10 cellular contexts compared by ENCODE assay signal in genomic region chr6:43093361-43094289, GRCh38. TPM values are rescaled to one million over a fixed set of nuclear protein-coding genes. Genes with fewer than 3 reads are reported as not detected.
DNase-seq lines count a peak whose midpoint lies in the region; ATAC-seq and TF ChIP-seq lines count a peak whose summit lies in the region.
"Had no signal": no experiment of that assay in that cellular context is flagged by ENCODE, and none has a peak within 500 bp of the region (broad histone marks: within the 10 kb centered on the region; RNA-seq: fewer than 3 reads in every experiment).

No MANE protein-coding gene starts in this region.

- H3K4me3 Mint-ChIP-seq in activated T-cell treated with anti-CD3 and anti-CD28 coated beads, Interleukin-2, amount 50 U/mL, for 72 hours, result peak overlapping the region; percentile 16 to 36
- H3K4me3 Mint-ChIP-seq in activated T-cell treated with anti-CD3 and anti-CD28 coated beads, Interleukin-2, amount 50 U/mL, for 24 hours, result no peak overlapping the region

- H3K27ac ChIP-seq in colonic mucosa, result peak overlapping the region; percentile 4
- peak overlapping the region in 1 of 2 donors; percentile 78 for H3K27ac ChIP-seq in lung (ENCODE audit: low read depth in 1 of 2, low read length in 1 of 2)
- peak overlapping the region; percentile 60 for H3K27ac ChIP-seq in urinary bladder (ENCODE audit: low read depth)

- no peak for TF ChIP-seq CTCF in colonic mucosa (IDR thresholded peaks at IDR 0.05)
- TF ChIP-seq CTCF in lung (IDR thresholded peaks at IDR 0.05; ENCODE audit: control extremely low read depth, extremely low read depth), result no peak

- H3K9me3 ChIP-seq in colonic mucosa (no peaks in the 10 kb centered on the region), lung (ENCODE audit: control insufficient read depth in 2 of 2, insufficient read depth in 1 of 2, low read length in 1 of 2) (peaks cover 0 to 2% of the 10 kb centered on the region in 2 donors), MG63 (no peaks in the 10 kb centered on the region)

- H3K4me1 ChIP-seq in colonic mucosa (no peaks in the 10 kb centered on the region), lung (ENCODE audit: control insufficient read depth in 2 of 2, insufficient read depth in 2 of 2, low read length in 2 of 2) (peaks cover 0 to 9% of the 10 kb centered on the region in 2 donors), urinary bladder (ENCODE audit: insufficient read depth) (no peaks in the 10 kb centered on the region)

- H3K4me1 Mint-ChIP-seq in activated T-cell treated with anti-CD3 and anti-CD28 coated beads, Interleukin-2, amount 50 U/mL, for 72 hours (ENCODE audit: low read depth), result peaks cover 22% of the 10 kb centered on the region
- H3K4me1 Mint-ChIP-seq in activated T-cell treated with anti-CD3 and anti-CD28 coated beads, Interleukin-2, amount 50 U/mL, for 24 hours (ENCODE audit: low read depth), result peaks cover 10% of the 10 kb centered on the region

- no peaks in the 10 kb centered on the region for H3K36me3 Mint-ChIP-seq in activated T-cell treated with anti-CD3 and anti-CD28 coated beads, Interleukin-2, amount 50 U/mL, for 72 hours (ENCODE audit: insufficient read depth in 2 of 2)
- H3K36me3 Mint-ChIP-seq in activated T-cell treated with anti-CD3 and anti-CD28 coated beads, Interleukin-2, amount 50 U/mL, for 24 hours (ENCODE audit: low read depth), result no peaks in the 10 kb centered on the region
- H3K36me3 Mint-ChIP-seq: IgD-negative memory B cell had no signal

- H3K9me3 Mint-ChIP-seq in activated T-cell treated with anti-CD3 and anti-CD28 coated beads, Interleukin-2, amount 50 U/mL, for 72 hours, result no peaks in the 10 kb centered on the region
- H3K9me3 Mint-ChIP-seq in activated T-cell treated with anti-CD3 and anti-CD28 coated beads, Interleukin-2, amount 50 U/mL, for 24 hours, result no peaks in the 10 kb centered on the region
- H3K9me3 Mint-ChIP-seq: IgD-negative memory B cell had no signal

- no peaks in the 10 kb centered on the region for H3K27me3 Mint-ChIP-seq in activated T-cell treated with anti-CD3 and anti-CD28 coated beads, Interleukin-2, amount 50 U/mL, for 72 hours (ENCODE audit: low read depth)
- H3K27me3 Mint-ChIP-seq in activated T-cell treated with anti-CD3 and anti-CD28 coated beads, Interleukin-2, amount 50 U/mL, for 24 hours, result no peaks in the 10 kb centered on the region

- DNase-seq in activated T-cell treated with anti-CD3 and anti-CD28 coated beads, Interleukin-2, amount 50 U/mL, for 72 hours, result no peak
- no peak for DNase-seq in activated T-cell treated with anti-CD3 and anti-CD28 coated beads, Interleukin-2, amount 50 U/mL, for 24 hours
- peak; percentile 34 for DNase-seq in colonic mucosa
- peak; percentile 51 for DNase-seq in lung (ENCODE audit: low spot score)
- DNase-seq in MG63, result no peak
- no peak for DNase-seq in SW 1271 (lab: John Stamatoyannopoulos, UW)
- DNase-seq: DMS 273 treated with DMSO at 0.1 percent for 48 hours had no signal

- ATAC-seq in activated T-cell treated with anti-CD3 and anti-CD28 coated beads, Interleukin-2, amount 50 U/mL, for 72 hours (replicated peaks in 1 of 2), result peak; percentile 24 to 73
- no peak for ATAC-seq in lung (ENCODE audit: insufficient read depth, low FRiP score)
- no peak for ATAC-seq in GM21723 (IDR thresholded peaks at IDR 0.05; ENCODE audit: unreplicated experiment)

- peak overlapping the region; percentile 24 to 31 for H3K9ac ChIP-seq in colonic mucosa (ENCODE audit: low read depth in 2 of 2, low read length in 2 of 2)

- WGBS in lung, 2 donors, result 48 to 78% methylated on average over 9 of the region's 9 CpGs
- WGBS in urinary bladder, result 25% methylated on average over 9 of the region's 9 CpGs

- intact Hi-C loops in colonic mucosa (cut with DNase I), result no loop called here

- H3K4me3 ChIP-seq in colonic mucosa (peak overlapping the region; percentile 4), lung (no peak overlapping the region), urinary bladder (ENCODE audit: low read depth, low read length) (peak overlapping the region; percentile 9), MG63 (no peak overlapping the region)

- no peaks in the 10 kb centered on the region for H3K36me3 ChIP-seq in colonic mucosa
- no peaks in the 10 kb centered on the region for H3K36me3 ChIP-seq in lung (ENCODE audit: control insufficient read depth in 2 of 2, insufficient read depth in 2 of 2, low read length in 2 of 2)
- H3K36me3 ChIP-seq in urinary bladder (ENCODE audit: insufficient read depth), result no peaks in the 10 kb centered on the region
- H3K36me3 ChIP-seq in MG63, result no peaks in the 10 kb centered on the region

- H3K27ac Mint-ChIP-seq in activated T-cell treated with anti-CD3 and anti-CD28 coated beads, Interleukin-2, amount 50 U/mL, for 72 hours, result peak overlapping the region; percentile 27
- H3K27ac Mint-ChIP-seq in activated T-cell treated with anti-CD3 and anti-CD28 coated beads, Interleukin-2, amount 50 U/mL, for 24 hours, result no peak overlapping the region
- H3K27ac Mint-ChIP-seq: IgD-negative memory B cell had no signal

- H3K27me3 ChIP-seq in colonic mucosa (no peaks in the 10 kb centered on the region), lung (ENCODE audit: control insufficient read depth, insufficient read depth) (no peaks in the 10 kb centered on the region), MG63 (no peaks in the 10 kb centered on the region)

RNA-seq across cellular contexts. Expression of gene PTK7, which starts 17.5 kb away (rescaled TPM):
- total RNA-seq in activated T-cell treated with anti-CD3 and anti-CD28 coated beads, Interleukin-2, amount 50 U/mL, for 72 hours, result 1 to 10 TPM; 2.8 to 7.8 TPM
- total RNA-seq in colonic mucosa, result 10 to 100 TPM; 15.1 to 15.9 TPM
- total RNA-seq in lung, result 100 to 1,000 TPM in 1 of 2 donors, 10 to 100 TPM in 1; 90.8 to 173 TPM
- 10 to 100 TPM; 37.4 to 77.6 TPM for polyA plus RNA-seq in lung
- total RNA-seq in urinary bladder, result 89.6 TPM
- 49.6 TPM for polyA plus RNA-seq in urinary bladder
- total RNA-seq in MG63 (2014; rRNA removed; shearing (Covaris generic); ENCODE audit: low replicate concordance), result 45.0 and 57.3 TPM in 2 replicates
- polyA plus RNA-seq: IgD-negative memory B cell had no signal

RNA-seq across cellular contexts. Expression of gene KLC4, which starts 34.2 kb away (rescaled TPM):
- 10 to 100 TPM; 36.9 to 37.4 TPM for total RNA-seq in activated T-cell treated with anti-CD3 and anti-CD28 coated beads, Interleukin-2, amount 50 U/mL, for 72 hours
- total RNA-seq in colonic mucosa (100 to 1,000 TPM in 1 of 2 donors, 10 to 100 TPM in 1; 98.8 to 101 TPM), lung (10 to 100 TPM; 29.8 to 36.0 TPM), urinary bladder (17.1 TPM)
- polyA plus RNA-seq in lung (10 to 100 TPM; 16.1 to 23.1 TPM), urinary bladder (31.9 TPM)
- 16.6 and 44.3 TPM in 2 replicates for total RNA-seq in MG63 (2014; rRNA removed; shearing (Covaris generic); ENCODE audit: low replicate concordance)

RNA-seq across cellular contexts. Expression of gene MRPL2, which starts 34.4 kb away (rescaled TPM):
- total RNA-seq in activated T-cell treated with anti-CD3 and anti-CD28 coated beads, Interleukin-2, amount 50 U/mL, for 72 hours, result 10 to 100 TPM; 85.0 to 85.7 TPM
- total RNA-seq in colonic mucosa (100 to 1,000 TPM in 1 of 2 donors, 10 to 100 TPM in 1; 73.2 to 112 TPM), lung (10 to 100 TPM; 11.5 to 44.5 TPM), urinary bladder (9.3 TPM)
- polyA plus RNA-seq in lung (10 to 100 TPM; 47.8 to 84.0 TPM), urinary bladder (61.6 TPM)
- 31.0 and 54.7 TPM in 2 replicates for total RNA-seq in MG63 (2014; rRNA removed; shearing (Covaris generic); ENCODE audit: low replicate concordance)

RNA-seq across cellular contexts. Expression of gene CUL7, which starts 40.0 kb away (rescaled TPM):
- total RNA-seq in activated T-cell treated with anti-CD3 and anti-CD28 coated beads, Interleukin-2, amount 50 U/mL, for 72 hours, result 10 to 100 TPM; 16.8 to 19.7 TPM
- total RNA-seq in colonic mucosa (10 to 100 TPM; 13.7 to 15.3 TPM), lung (10 to 100 TPM; 21.4 to 23.6 TPM), urinary bladder (26.5 TPM)
- polyA plus RNA-seq in lung (1 to 10 TPM; 8.2 to 8.9 TPM), urinary bladder (10.8 TPM)
- 7.6 and 10.8 TPM in 2 replicates for total RNA-seq in MG63 (2014; rRNA removed; shearing (Covaris generic); ENCODE audit: low replicate concordance)

Comparison
In these comparisons a context has a peak if more than half of its experiments do, and no peak if none do; other contexts are left out.
1. ATAC-seq: peak in activated T-cell treated with anti-CD3 and anti-CD28 coated beads, Interleukin-2, amount 50 U/mL, for 72 hours (2 of 2); none in lung (single experiment) and GM21723 (single experiment).
2. DNase-seq: peak in colonic mucosa (single experiment) and lung (single experiment); none in activated T-cell treated with anti-CD3 and anti-CD28 coated beads, Interleukin-2, amount 50 U/mL, for 72 hours (0 of 2), activated T-cell treated with anti-CD3 and anti-CD28 coated beads, Interleukin-2, amount 50 U/mL, for 24 hours (single experiment), MG63 (single experiment) and SW 1271 (0 of 2).
3. H3K4me3 ChIP-seq: peak in colonic mucosa (single experiment) and urinary bladder (single experiment); none in lung (single experiment) and MG63 (single experiment).